Comparison of ENCODE assay signal across 8 cellular contexts in genomic region chr3:75434937-75435778, GRCh38.
DNase-seq lines count a peak whose midpoint lies in the region; ATAC-seq and TF ChIP-seq lines count a peak whose summit lies in the region.
"Not testable (repeated sequence)": the region's sequence is repeated elsewhere in the genome, so short reads cannot be mapped to it uniquely, and the experiment has no call there.

No MANE protein-coding gene starts in this region.

- intact Hi-C loops in lower lobe of right lung (cut with DNase I), result not testable (repeated sequence)

- TF ChIP-seq CTCF in C4-2B (conservative IDR thresholded peaks at IDR 0.05); HL-60 (IDR thresholded peaks at IDR 0.05; ENCODE audit: insufficient read depth, low read length); lower lobe of right lung (IDR thresholded peaks at IDR 0.05): not testable (repeated sequence)

- H3K9me3 ChIP-seq in ectodermal cell (ENCODE audit: control insufficient read depth, low read length); lower lobe of right lung: not testable (repeated sequence)

- H3K27me3 ChIP-seq in HL-60 (ENCODE audit: insufficient read depth, poor library complexity, severe bottlenecking); ectodermal cell (ENCODE audit: control insufficient read depth, insufficient read depth, low read length, poor library complexity, severe bottlenecking); lower lobe of right lung (ENCODE audit: low read depth): not testable (repeated sequence)

- 0 to 1% methylated on average over 70 of the region's 70 CpGs for WGBS in ectodermal cell, 2 experiments

- ATAC-seq in GM19467 (IDR thresholded peaks at IDR 0.05; ENCODE audit: unreplicated experiment) (peak; percentile 100), lower lobe of right lung (peak; percentile 100)

- not testable (repeated sequence) for H3K4me1 ChIP-seq in ectodermal cell (ENCODE audit: control insufficient read depth, insufficient read depth, low read length); lower lobe of right lung

- H3K36me3 ChIP-seq in ectodermal cell (ENCODE audit: control insufficient read depth, insufficient read depth, low read length); lower lobe of right lung: not testable (repeated sequence)

- H3K27ac ChIP-seq in C4-2B, result peak overlapping the region; percentile 66
- H3K27ac ChIP-seq in HL-60 (replicated peaks), result peak overlapping the region; percentile 90
- H3K27ac ChIP-seq in ectodermal cell (ENCODE audit: insufficient read depth, low read depth, low read length, poor library complexity, severe bottlenecking), result peak overlapping the region; percentile 85
- peak overlapping the region; percentile 86 for H3K27ac ChIP-seq in lower lobe of right lung

- DNase-seq in HL-60 (ENCODE audit: low read depth in 1 of 2, low spot score in 1 of 2) (peak; percentile 84 to 96), NK-92 (lab: John Stamatoyannopoulos, UW; ENCODE audit: unreplicated experiment) (peak; percentile 67), lower lobe of right lung (peak; percentile 99)
- DNase-seq in activated CD8-positive, alpha-beta memory T cell treated with anti-CD3 and anti-CD28 coated beads for 24 hours, result peak; percentile 98
- DNase-seq in stimulated activated CD4-positive, alpha-beta T cell treated with anti-CD3 and anti-CD28 coated beads, Interleukin-4, amount 100 ng/mL, for 48 hours (ENCODE audit: low read depth in 2 of 2), result peak; percentile 96 to 98

- H3K4me3 ChIP-seq in HL-60 (replicated peaks; ENCODE audit: insufficient read depth, low read length) (peak overlapping the region; percentile 65), ectodermal cell (ENCODE audit: insufficient read depth, low read depth, low read length) (peak overlapping the region; percentile 66), lower lobe of right lung (peak overlapping the region; percentile 76)

Comparison
In these comparisons a context has a peak if more than half of its experiments do, and no peak if none do; other contexts are left out.
1. Peak in every context shown above with its lines: DNase-seq, ATAC-seq, H3K4me3 ChIP-seq and H3K27ac ChIP-seq.